ENCODE assay signal across 28 cellular contexts in the genomic region with DNA sequence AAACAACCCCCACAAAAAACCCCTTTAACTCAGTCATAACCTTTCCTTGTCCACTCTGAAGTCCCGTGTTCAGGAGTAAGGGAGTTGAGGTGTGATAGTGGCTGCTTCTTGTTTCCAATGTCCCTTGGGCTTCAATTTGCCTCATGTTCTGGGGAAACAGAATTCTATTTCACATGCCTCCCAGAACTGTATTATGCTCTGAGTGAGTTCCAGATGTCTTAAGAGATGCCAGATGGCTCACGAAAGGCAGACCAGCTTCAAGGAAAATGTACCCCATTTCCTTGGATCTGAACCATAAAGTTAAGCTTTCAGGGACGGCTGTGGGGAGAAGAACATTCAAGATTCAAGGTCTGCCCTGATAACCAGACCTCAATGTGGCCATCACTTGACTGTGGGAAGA. TPM values are rescaled to one million over a fixed set of nuclear protein-coding genes. Genes with fewer than 3 reads are reported as not detected.
"Had no signal": no experiment of that assay in that cellular context is flagged by ENCODE, and none has a peak within 500 bp of the region (broad histone marks: within the 10 kb centered on the region; RNA-seq: fewer than 3 reads in every experiment).

No MANE protein-coding gene starts in this region.

- DNase-seq: activated CD4-positive, alpha-beta memory T cell treated with anti-CD3 and anti-CD28 coated beads for 36 hours; activated CD4-positive, alpha-beta T cell treated with anti-CD3 and anti-CD28 coated beads, Interleukin-2, amount 10 ng/mL, durations not matched to agents 7 days and 5 days; activated CD4-positive, CD25-positive, alpha-beta regulatory T cell; activated CD8-positive, alpha-beta memory T cell treated with anti-CD3 and anti-CD28 coated beads for 24 hours; activated gamma-delta T cell treated with Interleukin-2 at 50 U/mL for 16 hours; activated naive CD4-positive, alpha-beta T cell treated with anti-CD3 and anti-CD28 coated beads, Interleukin-2, amount 10 ng/mL, durations not matched to agents 7 days and 5 days; activated naive CD8-positive, alpha-beta T cell treated with anti-CD3 and anti-CD28 coated beads for 36 hours; activated T-cell treated with anti-CD3 and anti-CD28 coated beads, Interleukin-2, amount 50 U/mL, for 72 hours; adrenal gland; aorta; caudate nucleus; Kasumi-1; KBM-7; NCI-H146; NCI-H187 treated with DMSO at 0.1 percent for 48 hours; NCI-H2081 treated with DMSO at 0.1 percent for 48 hours; NCI-H226; Peyer's patch; Right ventricle myocardium superior; SJCRH30; SK-N-SH; T-helper 1 cell had no signal

- ATAC-seq: activated T-cell treated with anti-CD3 and anti-CD28 coated beads, Interleukin-2, amount 50 U/mL, for 72 hours had no signal

- H3K4me1 ChIP-seq: adrenal gland, breast epithelium, Peyer's patch, SJCRH30 had no signal

- H3K4me3 ChIP-seq: adrenal gland, breast epithelium, Peyer's patch, SJCRH30 had no signal

- H3K27ac ChIP-seq: adrenal gland, breast epithelium, Peyer's patch, RWPE1, SJCRH30, VCaP had no signal

- H3K9ac ChIP-seq: SK-N-SH had no signal

- H3K27me3 Mint-ChIP-seq: activated naive CD4-positive, alpha-beta T cell treated with anti-CD3 and anti-CD28 coated beads, Interleukin-2, amount 10 ng/mL, durations not matched to agents 7 days and 5 days; activated naive CD8-positive, alpha-beta T cell treated with anti-CD3 and anti-CD28 coated beads for 36 hours had no signal

- H3K27ac Mint-ChIP-seq: activated CD4-positive, alpha-beta memory T cell treated with anti-CD3 and anti-CD28 coated beads for 36 hours; activated CD4-positive, alpha-beta T cell treated with anti-CD3 and anti-CD28 coated beads, Interleukin-2, amount 10 ng/mL, durations not matched to agents 7 days and 5 days; activated naive CD4-positive, alpha-beta T cell treated with anti-CD3 and anti-CD28 coated beads, Interleukin-2, amount 10 ng/mL, durations not matched to agents 7 days and 5 days; activated naive CD8-positive, alpha-beta T cell treated with anti-CD3 and anti-CD28 coated beads for 36 hours; activated T-cell treated with anti-CD3 and anti-CD28 coated beads, Interleukin-2, amount 50 U/mL, for 72 hours; activated T-helper 2 cell treated with anti-CD3 and anti-CD28 coated beads, Interferon-gamma antibody, Interleukin-2, Interleukin-4, amounts not matched to agents 10 μg/mL and 5 μg/mL and 100 μg/mL, durations not matched to agents 14 hours and 24 hours and 36 hours had no signal

- H3K36me3 ChIP-seq: adrenal gland, breast epithelium, Peyer's patch, SJCRH30 had no signal

- H3K9me3 ChIP-seq: adrenal gland, breast epithelium, Peyer's patch, SJCRH30, SK-N-SH had no signal

- H3K4me1 Mint-ChIP-seq: activated CD4-positive, alpha-beta T cell treated with anti-CD3 and anti-CD28 coated beads, Interleukin-2, amount 10 ng/mL, durations not matched to agents 7 days and 5 days; activated naive CD4-positive, alpha-beta T cell treated with anti-CD3 and anti-CD28 coated beads, Interleukin-2, amount 10 ng/mL, durations not matched to agents 7 days and 5 days; activated naive CD8-positive, alpha-beta T cell treated with anti-CD3 and anti-CD28 coated beads for 36 hours had no signal

- H3K9me3 Mint-ChIP-seq: activated CD4-positive, alpha-beta memory T cell treated with anti-CD3 and anti-CD28 coated beads for 36 hours; activated CD4-positive, alpha-beta T cell treated with anti-CD3 and anti-CD28 coated beads, Interleukin-2, amount 10 ng/mL, durations not matched to agents 7 days and 5 days; activated naive CD4-positive, alpha-beta T cell treated with anti-CD3 and anti-CD28 coated beads, Interleukin-2, amount 10 ng/mL, durations not matched to agents 7 days and 5 days; activated naive CD8-positive, alpha-beta T cell treated with anti-CD3 and anti-CD28 coated beads for 36 hours; activated T-cell treated with anti-CD3 and anti-CD28 coated beads, Interleukin-2, amount 50 U/mL, for 72 hours; activated T-helper 2 cell treated with anti-CD3 and anti-CD28 coated beads, Interferon-gamma antibody, Interleukin-2, Interleukin-4, amounts not matched to agents 10 μg/mL and 5 μg/mL and 100 μg/mL, durations not matched to agents 14 hours and 24 hours and 36 hours had no signal

- H3K4me3 Mint-ChIP-seq: activated CD4-positive, alpha-beta memory T cell treated with anti-CD3 and anti-CD28 coated beads for 36 hours; activated CD4-positive, alpha-beta T cell treated with anti-CD3 and anti-CD28 coated beads, Interleukin-2, amount 10 ng/mL, durations not matched to agents 7 days and 5 days; activated naive CD4-positive, alpha-beta T cell treated with anti-CD3 and anti-CD28 coated beads, Interleukin-2, amount 10 ng/mL, durations not matched to agents 7 days and 5 days; activated naive CD8-positive, alpha-beta T cell treated with anti-CD3 and anti-CD28 coated beads for 36 hours; activated T-cell treated with anti-CD3 and anti-CD28 coated beads, Interleukin-2, amount 50 U/mL, for 72 hours had no signal

- H3K27me3 ChIP-seq: adrenal gland, breast epithelium, Peyer's patch, SJCRH30 had no signal

- H3K36me3 Mint-ChIP-seq: activated CD4-positive, alpha-beta memory T cell treated with anti-CD3 and anti-CD28 coated beads for 36 hours; activated naive CD4-positive, alpha-beta T cell treated with anti-CD3 and anti-CD28 coated beads, Interleukin-2, amount 10 ng/mL, durations not matched to agents 7 days and 5 days; activated naive CD8-positive, alpha-beta T cell treated with anti-CD3 and anti-CD28 coated beads for 36 hours had no signal

RNA-seq across cellular contexts. Expression of a gene that starts 42.5 kb away (rescaled TPM):
- total RNA-seq: activated CD4-positive, alpha-beta memory T cell treated with anti-CD3 and anti-CD28 coated beads for 36 hours; activated CD4-positive, alpha-beta T cell treated with anti-CD3 and anti-CD28 coated beads, Interleukin-2, amount 10 ng/mL, durations not matched to agents 7 days and 5 days; activated naive CD8-positive, alpha-beta T cell treated with anti-CD3 and anti-CD28 coated beads for 36 hours; activated T-cell treated with anti-CD3 and anti-CD28 coated beads, Interleukin-2, amount 50 U/mL, for 72 hours; activated T-helper 2 cell treated with anti-CD3 and anti-CD28 coated beads, Interferon-gamma antibody, Interleukin-2, Interleukin-4, amounts not matched to agents 10 μg/mL and 5 μg/mL and 100 μg/mL, durations not matched to agents 14 hours and 24 hours and 36 hours; breast epithelium; NCI-H460; Peyer's patch; Right ventricle myocardium superior; SJCRH30; T-helper 2 cell treated with Interferon-gamma antibody and Interleukin-4, amounts not matched to agents 100 ng/mL and 5 ng/mL, for 36 hours had no signal
